In the genomic region with DNA sequence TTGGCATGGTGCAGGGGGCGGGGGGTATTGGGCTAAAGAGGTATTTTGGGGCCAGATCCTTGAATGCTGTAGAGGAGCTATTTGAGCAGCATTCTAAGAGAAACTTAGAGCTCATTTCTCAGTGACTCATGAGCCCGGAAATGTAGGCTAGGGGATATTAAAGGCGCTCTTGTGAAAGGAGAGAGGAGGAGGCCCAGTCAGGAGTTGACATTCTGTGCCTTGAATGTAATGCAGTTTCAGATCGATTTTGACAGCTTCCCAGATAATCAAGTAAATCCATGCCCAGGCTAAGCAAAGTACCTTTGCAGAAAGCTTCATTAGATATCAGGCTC, we compare ENCODE assay signal across 1 cellular context.
A peak's percentile ranks its signal among the peaks of the same experiment; 100 is the strongest.
TF ChIP-seq lines count a peak whose summit lies in the region.

No MANE protein-coding gene starts in this region.

TF ChIP-seq in K562, 482 proteins besides CTCF, POLR2A, EP300 and RAD21 (continued from another document):
- TF ChIP-seq, protein P1, sequence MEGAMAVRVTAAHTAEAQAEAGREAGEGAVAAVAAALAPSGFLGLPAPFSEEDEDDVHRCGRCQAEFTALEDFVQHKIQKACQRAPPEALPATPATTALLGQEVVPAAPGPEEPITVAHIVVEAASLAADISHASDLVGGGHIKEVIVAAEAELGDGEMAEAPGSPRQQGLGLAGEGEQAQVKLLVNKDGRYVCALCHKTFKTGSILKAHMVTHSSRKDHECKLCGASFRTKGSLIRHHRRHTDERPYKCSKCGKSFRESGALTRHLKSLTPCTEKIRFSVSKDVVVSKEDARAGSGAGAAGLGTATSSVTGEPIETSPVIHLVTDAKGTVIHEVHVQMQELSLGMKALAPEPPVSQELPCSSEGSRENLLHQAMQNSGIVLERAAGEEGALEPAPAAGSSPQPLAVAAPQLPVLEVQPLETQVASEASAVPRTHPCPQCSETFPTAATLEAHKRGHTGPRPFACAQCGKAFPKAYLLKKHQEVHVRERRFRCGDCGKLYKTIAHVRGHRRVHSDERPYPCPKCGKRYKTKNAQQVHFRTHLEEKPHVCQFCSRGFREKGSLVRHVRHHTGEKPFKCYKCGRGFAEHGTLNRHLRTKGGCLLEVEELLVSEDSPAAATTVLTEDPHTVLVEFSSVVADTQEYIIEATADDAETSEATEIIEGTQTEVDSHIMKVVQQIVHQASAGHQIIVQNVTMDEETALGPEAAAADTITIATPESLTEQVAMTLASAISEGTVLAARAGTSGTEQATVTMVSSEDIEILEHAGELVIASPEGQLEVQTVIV (CRISPR knock-in tag; IDR thresholded peaks at IDR 0.05; ENCODE audit: borderline replicate concordance) = no peak
- TF ChIP-seq SP1 (CRISPR knock-in tag; IDR thresholded peaks at IDR 0.05) = 0 out of 2 replicates have a peak, but pooled peaks have one; percentile 24
- TF ChIP-seq KDM5B (IDR thresholded peaks at IDR 0.05; ENCODE audit: insufficient replicate concordance, low read depth, low read length) = no peak
- no peak for TF ChIP-seq ZNF584 (CRISPR knock-in tag; IDR thresholded peaks at IDR 0.05; ENCODE audit: low read depth)
- TF ChIP-seq, protein P2, sequence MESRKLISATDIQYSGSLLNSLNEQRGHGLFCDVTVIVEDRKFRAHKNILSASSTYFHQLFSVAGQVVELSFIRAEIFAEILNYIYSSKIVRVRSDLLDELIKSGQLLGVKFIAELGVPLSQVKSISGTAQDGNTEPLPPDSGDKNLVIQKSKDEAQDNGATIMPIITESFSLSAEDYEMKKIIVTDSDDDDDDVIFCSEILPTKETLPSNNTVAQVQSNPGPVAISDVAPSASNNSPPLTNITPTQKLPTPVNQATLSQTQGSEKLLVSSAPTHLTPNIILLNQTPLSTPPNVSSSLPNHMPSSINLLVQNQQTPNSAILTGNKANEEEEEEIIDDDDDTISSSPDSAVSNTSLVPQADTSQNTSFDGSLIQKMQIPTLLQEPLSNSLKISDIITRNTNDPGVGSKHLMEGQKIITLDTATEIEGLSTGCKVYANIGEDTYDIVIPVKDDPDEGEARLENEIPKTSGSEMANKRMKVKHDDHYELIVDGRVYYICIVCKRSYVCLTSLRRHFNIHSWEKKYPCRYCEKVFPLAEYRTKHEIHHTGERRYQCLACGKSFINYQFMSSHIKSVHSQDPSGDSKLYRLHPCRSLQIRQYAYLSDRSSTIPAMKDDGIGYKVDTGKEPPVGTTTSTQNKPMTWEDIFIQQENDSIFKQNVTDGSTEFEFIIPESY (CRISPR knock-in tag; IDR thresholded peaks at IDR 0.05) = no peak
- TF ChIP-seq, protein P3, sequence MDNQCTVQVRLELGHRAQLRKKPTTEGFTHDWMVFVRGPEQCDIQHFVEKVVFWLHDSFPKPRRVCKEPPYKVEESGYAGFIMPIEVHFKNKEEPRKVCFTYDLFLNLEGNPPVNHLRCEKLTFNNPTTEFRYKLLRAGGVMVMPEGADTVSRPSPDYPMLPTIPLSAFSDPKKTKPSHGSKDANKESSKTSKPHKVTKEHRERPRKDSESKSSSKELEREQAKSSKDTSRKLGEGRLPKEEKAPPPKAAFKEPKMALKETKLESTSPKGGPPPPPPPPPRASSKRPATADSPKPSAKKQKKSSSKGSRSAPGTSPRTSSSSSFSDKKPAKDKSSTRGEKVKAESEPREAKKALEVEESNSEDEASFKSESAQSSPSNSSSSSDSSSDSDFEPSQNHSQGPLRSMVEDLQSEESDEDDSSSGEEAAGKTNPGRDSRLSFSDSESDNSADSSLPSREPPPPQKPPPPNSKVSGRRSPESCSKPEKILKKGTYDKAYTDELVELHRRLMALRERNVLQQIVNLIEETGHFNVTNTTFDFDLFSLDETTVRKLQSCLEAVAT (IDR thresholded peaks at IDR 0.05) = 0 out of 4 replicates have a peak, but pooled peaks of 1 of the 2 experiments have one; percentile 4
- TF ChIP-seq ZNF232 (CRISPR knock-in tag; IDR thresholded peaks at IDR 0.05) = no peak
- TF ChIP-seq GATAD2A (IDR thresholded peaks at IDR 0.05) = no peak
- TF ChIP-seq FOSL1 (tag; conservative IDR thresholded peaks at IDR 0.05) = peak; percentile 59
- TF ChIP-seq, protein P4, sequence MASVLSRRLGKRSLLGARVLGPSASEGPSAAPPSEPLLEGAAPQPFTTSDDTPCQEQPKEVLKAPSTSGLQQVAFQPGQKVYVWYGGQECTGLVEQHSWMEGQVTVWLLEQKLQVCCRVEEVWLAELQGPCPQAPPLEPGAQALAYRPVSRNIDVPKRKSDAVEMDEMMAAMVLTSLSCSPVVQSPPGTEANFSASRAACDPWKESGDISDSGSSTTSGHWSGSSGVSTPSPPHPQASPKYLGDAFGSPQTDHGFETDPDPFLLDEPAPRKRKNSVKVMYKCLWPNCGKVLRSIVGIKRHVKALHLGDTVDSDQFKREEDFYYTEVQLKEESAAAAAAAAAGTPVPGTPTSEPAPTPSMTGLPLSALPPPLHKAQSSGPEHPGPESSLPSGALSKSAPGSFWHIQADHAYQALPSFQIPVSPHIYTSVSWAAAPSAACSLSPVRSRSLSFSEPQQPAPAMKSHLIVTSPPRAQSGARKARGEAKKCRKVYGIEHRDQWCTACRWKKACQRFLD (CRISPR knock-in tag; IDR thresholded peaks at IDR 0.05) = peak; percentile 10; the same call in 1 of the 2 replicates
- peak; percentile 59; the same call in 1 of the 2 replicates for TF ChIP-seq ELF1 (tag; IDR thresholded peaks at IDR 0.05)
- TF ChIP-seq CBX5 (IDR thresholded peaks at IDR 0.05; ENCODE audit: borderline replicate concordance, low read depth) = no peak
TF ChIP-seq in K562: peak in this region for 6.
